In genomic region chr21:38944903-38945302, GRCh38 we compare ENCODE assay signal across 1 cellular context.
TF ChIP-seq lines count a peak whose summit lies in the region.

No MANE protein-coding gene starts in this region.

TF ChIP-seq in IMR-90, 13 proteins besides CTCF, POLR2A, EP300 and RAD21 (continued from another document):
- TF ChIP-seq, protein P1, sequence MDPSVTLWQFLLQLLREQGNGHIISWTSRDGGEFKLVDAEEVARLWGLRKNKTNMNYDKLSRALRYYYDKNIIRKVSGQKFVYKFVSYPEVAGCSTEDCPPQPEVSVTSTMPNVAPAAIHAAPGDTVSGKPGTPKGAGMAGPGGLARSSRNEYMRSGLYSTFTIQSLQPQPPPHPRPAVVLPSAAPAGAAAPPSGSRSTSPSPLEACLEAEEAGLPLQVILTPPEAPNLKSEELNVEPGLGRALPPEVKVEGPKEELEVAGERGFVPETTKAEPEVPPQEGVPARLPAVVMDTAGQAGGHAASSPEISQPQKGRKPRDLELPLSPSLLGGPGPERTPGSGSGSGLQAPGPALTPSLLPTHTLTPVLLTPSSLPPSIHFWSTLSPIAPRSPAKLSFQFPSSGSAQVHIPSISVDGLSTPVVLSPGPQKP (IDR thresholded peaks at IDR 0.05; ENCODE audit: borderline replicate concordance, low read depth, low read length) = no peak
- TF ChIP-seq FOS (IDR thresholded peaks at IDR 0.05; ENCODE audit: low read depth, low read length) (no peak), CEBPB (IDR thresholded peaks at IDR 0.05; ENCODE audit: low read depth, low read length) (no peak), SMC3 (IDR thresholded peaks at IDR 0.05; ENCODE audit: low read depth, low read length) (no peak)
TF ChIP-seq in IMR-90: peak in this region for 0.
